In genomic region chr5:44002381-44002901, GRCh38 we compare ENCODE assay signal across 16 cellular contexts.
A peak's percentile ranks its signal among the peaks of the same experiment; 100 is the strongest.
DNase-seq lines count a peak whose midpoint lies in the region; ATAC-seq and TF ChIP-seq lines count a peak whose summit lies in the region.
"Had no signal": no experiment of that assay in that cellular context is flagged by ENCODE, and none has a peak within 500 bp of the region (broad histone marks: within the 10 kb centered on the region; RNA-seq: fewer than 3 reads in every experiment).

No MANE protein-coding gene starts in this region.

- H3K4me3 ChIP-seq in epithelial cell of proximal tubule (ENCODE audit: low read depth, low read length) (no peak overlapping the region), gastroesophageal sphincter (no peak overlapping the region)
- H3K4me3 ChIP-seq: esophagus squamous epithelium, sigmoid colon had no signal

- no peak for TF ChIP-seq CTCF in epithelial cell of proximal tubule (conservative IDR thresholded peaks at IDR 0.05; ENCODE audit: low read depth, low read length)
- TF ChIP-seq CTCF in gastroesophageal sphincter (IDR thresholded peaks at IDR 0.05): no peak

- no peak for TF ChIP-seq EP300 in gastroesophageal sphincter (IDR thresholded peaks at IDR 0.05)

- peaks cover 0 to 11% (median 0%) of the 10 kb centered on the region in 3 donors for H3K4me1 ChIP-seq in gastroesophageal sphincter
- H3K4me1 ChIP-seq: esophagus squamous epithelium had no signal

- no peaks in the 10 kb centered on the region for H3K27me3 ChIP-seq in gastroesophageal sphincter
- H3K27me3 ChIP-seq: esophagus squamous epithelium, sigmoid colon had no signal

- no peak overlapping the region for H3K27ac ChIP-seq in gastroesophageal sphincter
- H3K27ac ChIP-seq: esophagus squamous epithelium, sigmoid colon had no signal

- no peaks in the 10 kb centered on the region for H3K9me3 ChIP-seq in gastroesophageal sphincter
- H3K9me3 ChIP-seq: esophagus squamous epithelium, sigmoid colon had no signal

- no peak for TF ChIP-seq POLR2A in gastroesophageal sphincter (IDR thresholded peaks at IDR 0.05)

- DNase-seq in NCI-H748 (lab: John Stamatoyannopoulos, UW; ENCODE audit: unreplicated experiment) (peak; percentile 94), epithelial cell of proximal tubule (ENCODE audit: low read depth) (peak; percentile 6), renal cortical epithelial cell (ENCODE audit: low read depth) (peak; percentile 68), anterior cingulate cortex (lab: John Stamatoyannopoulos, UW) (no peak)
- no peak for DNase-seq in activated naive CD4-positive, alpha-beta T cell treated with anti-CD3 and anti-CD28 coated beads, Interleukin-2, amount 50 U/mL, for 16 hours
- DNase-seq: activated CD4-positive, alpha-beta memory T cell treated with anti-CD3 and anti-CD28 coated beads, Interleukin-2, amount 10 ng/mL, durations not matched to agents 7 days and 5 days; activated gamma-delta T cell; cerebellar nuclear complex; DMS79 treated with DMSO at 0.1 percent for 48 hours; esophagus squamous epithelium; naive thymus-derived CD4-positive, alpha-beta T cell; NCI-H1694; sigmoid colon had no signal

- ATAC-seq in GM18868 (IDR thresholded peaks at IDR 0.05; ENCODE audit: unreplicated experiment) (peak; percentile 80), HG03280 (IDR thresholded peaks at IDR 0.05; ENCODE audit: unreplicated experiment) (no peak), gastroesophageal sphincter (no peak)
- ATAC-seq: naive thymus-derived CD4-positive, alpha-beta T cell had no signal

- H3K36me3 ChIP-seq in gastroesophageal sphincter: no peaks in the 10 kb centered on the region
- H3K36me3 ChIP-seq: esophagus squamous epithelium, sigmoid colon had no signal

Comparison
In these comparisons a context has a peak if more than half of its experiments do, and no peak if none do; other contexts are left out.
1. DNase-seq: peak in NCI-H748 (single experiment), epithelial cell of proximal tubule (single experiment) and renal cortical epithelial cell (single experiment); none in anterior cingulate cortex (0 of 58) and activated naive CD4-positive, alpha-beta T cell treated with anti-CD3 and anti-CD28 coated beads, Interleukin-2, amount 50 U/mL, for 16 hours (single experiment).